ENCODE assay signal across 14 cellular contexts in the genomic region with DNA sequence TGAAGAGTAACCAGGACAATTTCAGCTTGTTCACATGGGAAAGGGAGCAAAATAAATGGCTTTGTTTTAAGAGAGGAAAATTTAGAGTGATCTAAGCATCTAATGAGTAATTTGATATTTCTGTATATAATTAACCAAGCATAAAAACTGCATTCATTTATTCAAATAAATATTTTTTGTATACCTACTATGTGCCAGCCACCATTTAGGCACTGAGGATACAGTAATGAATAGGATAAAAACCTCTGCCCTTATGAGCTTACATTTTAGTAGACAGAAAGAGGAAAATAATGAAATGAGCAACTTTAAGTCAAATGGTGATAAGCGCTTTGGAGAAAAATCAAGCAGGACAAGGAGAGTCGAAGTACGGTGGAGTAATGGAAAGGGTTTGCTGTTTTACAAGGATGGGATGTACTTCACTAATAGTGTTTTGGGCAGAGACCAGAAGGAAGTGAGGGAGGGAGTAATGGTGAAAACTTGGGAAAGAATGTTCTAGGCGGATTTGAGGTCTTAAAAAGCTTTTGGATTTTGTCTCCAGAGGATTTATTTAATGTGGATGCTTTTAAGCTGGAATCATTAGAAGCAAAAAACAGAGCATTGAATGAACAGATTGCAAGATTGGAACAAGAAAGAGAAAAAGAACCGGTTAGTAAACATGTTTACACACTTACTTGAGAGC. TPM values are rescaled to one million over a fixed set of nuclear protein-coding genes. Genes with fewer than 3 reads are reported as not detected.
A peak's percentile ranks its signal among the peaks of the same experiment; 100 is the strongest.
DNase-seq lines count a peak whose midpoint lies in the region; ATAC-seq, FAIRE-seq and TF ChIP-seq lines count a peak whose summit lies in the region.
"Had no signal": no experiment of that assay in that cellular context is flagged by ENCODE, and none has a peak within 500 bp of the region (broad histone marks: within the 10 kb centered on the region; RNA-seq: fewer than 3 reads in every experiment).

No MANE protein-coding gene starts in this region.

- TF ChIP-seq RAD21 in A549 (conservative IDR thresholded peaks at IDR 0.05 in 1 of 2, IDR thresholded peaks at IDR 0.05 in 1 of 2), result no peak

- no peak for ATAC-seq in A549
- ATAC-seq in activated naive CD4-positive, alpha-beta T cell treated with anti-CD3 and anti-CD28 coated beads, Interleukin-2, amount 50 U/mL, for 72 hours, result no peak

- H3K9me3 Mint-ChIP-seq in CD8-positive, alpha-beta memory T cell, result no peaks in the 10 kb centered on the region
- H3K9me3 Mint-ChIP-seq in activated naive CD4-positive, alpha-beta T cell treated with anti-CD3 and anti-CD28 coated beads, Interleukin-2, amount 50 U/mL, for 72 hours, result no peaks in the 10 kb centered on the region
- no peaks in the 10 kb centered on the region for H3K9me3 Mint-ChIP-seq in mesothelial cell of epicardium

- no peak for TF ChIP-seq EP300 in A549 (IDR thresholded peaks at IDR 0.05)

- DNase-seq in A549 (ENCODE audit: low read depth in 1 of 2, low spot score in 1 of 2), result no peak
- DNase-seq in CD8-positive, alpha-beta memory T cell, result no peak
- DNase-seq in activated naive CD4-positive, alpha-beta T cell treated with anti-CD3 and anti-CD28 coated beads, Interleukin-2, amount 50 U/mL, for 72 hours (ENCODE audit: low spot score in 2 of 2), result no peak
- DNase-seq in mesothelial cell of epicardium (ENCODE audit: low spot score in 2 of 2, unreplicated experiment in 2 of 2), result no peak
- DNase-seq in Kasumi-1 (lab: John Stamatoyannopoulos, UW), result no peak
- DNase-seq in posterior vena cava (ENCODE audit: low spot score), result no peak
- no peak for DNase-seq in NCI-H82 treated with DMSO at 0.1 percent for 48 hours (lab: John Stamatoyannopoulos, UW; ENCODE audit: unreplicated experiment)
- no peak for DNase-seq in NK-92 treated with Interleukin-12 subunit alpha and Interleukin-12 subunit beta, amount 100 ng/mL, for 24 hours (lab: John Stamatoyannopoulos, UW)
- DNase-seq: activated CD4-positive, alpha-beta T cell treated with anti-CD3 and anti-CD28 coated beads, Interleukin-2, amount 50 U/mL, for 1 hour; GOT3; left colon; NCI-H1436; NCI-H774 had no signal

- peaks cover 20% of the 10 kb centered on the region; the same call in 2 of the 3 replicates for H3K4me1 ChIP-seq in A549
- H3K4me1 ChIP-seq in CD8-positive, alpha-beta memory T cell (ENCODE audit: insufficient read depth, low read length), result peaks cover 37% of the 10 kb centered on the region
- H3K4me1 ChIP-seq: ascending aorta had no signal

- H3K4me3 Mint-ChIP-seq in CD8-positive, alpha-beta memory T cell, result peak overlapping the region in 6 of 7 donors; percentile 8 to 85 (median 58)
- H3K4me3 Mint-ChIP-seq in mesothelial cell of epicardium, result no peak overlapping the region

- POLR2A ChIA-PET in A549 (lab: Yijun Ruan, JAX), result no interaction called here
- POLR2A ChIA-PET in CD8-positive, alpha-beta memory T cell (lab: Charles Lee), result interaction anchor here (0.5 to 2.4 kb wide), 5 partner anchors 17 to 68 kb away, joined by 3 to 22 read pairs (median 10); partner anchors contain the start of gene SMCHD1

- peak overlapping the region; percentile 15 to 96 (median 76) for H3K27ac Mint-ChIP-seq in CD8-positive, alpha-beta memory T cell
- H3K27ac Mint-ChIP-seq in activated naive CD4-positive, alpha-beta T cell treated with anti-CD3 and anti-CD28 coated beads, Interleukin-2, amount 50 U/mL, for 72 hours, result peak overlapping the region; percentile 57 to 72
- H3K27ac Mint-ChIP-seq in mesothelial cell of epicardium, result peak overlapping the region; percentile 1

- intact Hi-C loops in posterior vena cava (cut with DNase I), result no loop called here

- H3K27ac ChIP-seq in A549, result peak overlapping the region; percentile 42 to 68; a peak in 4 of 6 replicates
- H3K27ac ChIP-seq in CD8-positive, alpha-beta memory T cell (ENCODE audit: low read depth, low read length), result no peak overlapping the region
- H3K27ac ChIP-seq: ascending aorta had no signal

- CTCF ChIA-PET in A549 (lab: Yijun Ruan, JAX), result no interaction called here
- CTCF ChIA-PET in CD8-positive, alpha-beta memory T cell (lab: Charles Lee), result interaction anchor here (0.8 to 2.9 kb wide), 4 partner anchors 17 to 67 kb away, joined by 3 to 14 read pairs (median 4); partner anchors contain the start of genes METTL4, NDC80 and SMCHD1

- H3K4me2 ChIP-seq in A549, result peak overlapping the region; percentile 3; the same call in 2 of the 3 replicates

- TF ChIP-seq POLR2A in A549 (IDR thresholded peaks at IDR 0.05; ENCODE audit: low read length), result no peak

- WGBS in A549 (ENCODE audit: missing lambda C conversion rate), result 88% methylated on average over 5 of the region's 5 CpGs

- no peak for TF ChIP-seq CTCF in A549 (IDR thresholded peaks at IDR 0.05)
- TF ChIP-seq CTCF in mesothelial cell of epicardium (IDR thresholded peaks at IDR 0.05; ENCODE audit: unreplicated experiment), result no peak

- H3K9me3 ChIP-seq in A549, result no peaks in the 10 kb centered on the region
- no peaks in the 10 kb centered on the region for H3K9me3 ChIP-seq in CD8-positive, alpha-beta memory T cell (ENCODE audit: low read length)
- H3K9me3 ChIP-seq: ascending aorta had no signal

- H3K36me3 ChIP-seq in CD8-positive, alpha-beta memory T cell (ENCODE audit: insufficient read depth, low read length), result no peaks in the 10 kb centered on the region
- H3K36me3 ChIP-seq: ascending aorta had no signal

- no peaks in the 10 kb centered on the region for H3K27me3 Mint-ChIP-seq in CD8-positive, alpha-beta memory T cell
- no peaks in the 10 kb centered on the region for H3K27me3 Mint-ChIP-seq in mesothelial cell of epicardium (ENCODE audit: low read depth)

- H3K36me3 Mint-ChIP-seq in CD8-positive, alpha-beta memory T cell, result peaks cover 0 to 4% (median 2%) of the 10 kb centered on the region in 3 donors
- H3K36me3 Mint-ChIP-seq in activated naive CD4-positive, alpha-beta T cell treated with anti-CD3 and anti-CD28 coated beads, Interleukin-2, amount 50 U/mL, for 72 hours, result peaks cover 18 to 77% of the 10 kb centered on the region in 2 donors
- peaks cover 3% of the 10 kb centered on the region for H3K36me3 Mint-ChIP-seq in mesothelial cell of epicardium

- no peak for FAIRE-seq in A549 (lab: Jason Lieb, UNC)

- no peak overlapping the region for H3K4me3 ChIP-seq in A549
- no peak overlapping the region for H3K4me3 ChIP-seq in CD8-positive, alpha-beta memory T cell (ENCODE audit: low read length)
- H3K4me3 ChIP-seq: ascending aorta had no signal

- H3K27me3 ChIP-seq in CD8-positive, alpha-beta memory T cell (ENCODE audit: insufficient read depth, low read length, poor library complexity, severe bottlenecking), result no peaks in the 10 kb centered on the region
- H3K27me3 ChIP-seq: ascending aorta had no signal

- peaks cover 32 to 50% (median 50%) of the 10 kb centered on the region in 3 donors for H3K4me1 Mint-ChIP-seq in CD8-positive, alpha-beta memory T cell
- no peaks in the 10 kb centered on the region for H3K4me1 Mint-ChIP-seq in mesothelial cell of epicardium

TF ChIP-seq in A549, 52 proteins besides CTCF, POLR2A, EP300 and RAD21 (continues in another document):
- TF ChIP-seq BCL3 (IDR thresholded peaks at IDR 0.05), result no peak
- no peak for TF ChIP-seq CHD4 (IDR thresholded peaks at IDR 0.05; ENCODE audit: borderline replicate concordance)
- TF ChIP-seq FOSL2 (IDR thresholded peaks at IDR 0.05), result no peak
- no peak for TF ChIP-seq FOSL2 (CRISPR knock-in tag; IDR thresholded peaks at IDR 0.05)
- TF ChIP-seq MYC (IDR thresholded peaks at IDR 0.05; ENCODE audit: borderline replicate concordance, low read length), result no peak
- no peak for TF ChIP-seq CEBPB (IDR thresholded peaks at IDR 0.05)
- TF ChIP-seq ZC3H11A (IDR thresholded peaks at IDR 0.05), result no peak
- no peak for TF ChIP-seq SREBF2 (IDR thresholded peaks at IDR 0.05)

RNA-seq across cellular contexts. Expression of gene NDC80, which starts 17.4 kb away (rescaled TPM):
- 13.6 and 20.2 TPM in 2 replicates for polyA plus RNA-seq in A549 (2011; rRNA removed)
- 7.0 and 7.4 TPM in 2 replicates for polyA plus RNA-seq in A549 (2012; cell fraction: cytosol; rRNA removed)
- 4.8 and 21.9 TPM in 2 replicates for polyA plus RNA-seq in A549 (2012; cell fraction: nucleus; rRNA removed)
- polyA plus RNA-seq in A549 (2017; fragmentation: RNase III; extraction: RNeasy Plus Mini Kit Qiagen cat#74134 plus additional on column Dnase treatment), result 11.1 to 13.0 TPM (median 11.7 TPM) in 3 replicates
- 9.9 and 10.7 TPM in 2 replicates for polyA minus RNA-seq in A549 (2011; rRNA and poly(A)+ RNA removed)
- total RNA-seq in CD8-positive, alpha-beta memory T cell, result 10 to 100 TPM; 41.6 to 44.4 TPM
- polyA plus RNA-seq in CD8-positive, alpha-beta memory T cell, result 5.4 TPM
- 100 to 1,000 TPM in 1 of 2 donors, 10 to 100 TPM in 1; 66.8 to 117 TPM for total RNA-seq in activated naive CD4-positive, alpha-beta T cell treated with anti-CD3 and anti-CD28 coated beads, Interleukin-2, amount 50 U/mL, for 72 hours
- total RNA-seq in mesothelial cell of epicardium, result 13.4 to 16.1 TPM (median 15.0 TPM) in 3 replicates
- total RNA-seq in posterior vena cava, result 1 to 10 TPM in 1 of 2 donors, under 1 TPM in 1; 0.48 to 1.4 TPM
- total RNA-seq: ascending aorta had no signal

RNA-seq across cellular contexts. Expression of gene METTL4, which starts 17.5 kb away (rescaled TPM):
- polyA plus RNA-seq in A549 (2011; rRNA removed) (10.1 and 14.9 TPM in 2 replicates), A549 (2017; fragmentation: RNase III; extraction: RNeasy Plus Mini Kit Qiagen cat#74134 plus additional on column Dnase treatment) (6.1 to 7.1 TPM (median 6.5 TPM) in 3 replicates)
- 2.7 and 2.9 TPM in 2 replicates for polyA plus RNA-seq in A549 (2012; cell fraction: cytosol; rRNA removed)
- 1.7 and 4.1 TPM in 2 replicates for polyA plus RNA-seq in A549 (2012; cell fraction: nucleus; rRNA removed)
- polyA minus RNA-seq in A549 (2011; rRNA and poly(A)+ RNA removed), result 3.2 and 5.2 TPM in 2 replicates
- total RNA-seq in CD8-positive, alpha-beta memory T cell, result 10 to 100 TPM; 21.4 to 22.8 TPM
- polyA plus RNA-seq in CD8-positive, alpha-beta memory T cell, result 14.4 TPM
- 10 to 100 TPM; 20.3 to 57.4 TPM for total RNA-seq in activated naive CD4-positive, alpha-beta T cell treated with anti-CD3 and anti-CD28 coated beads, Interleukin-2, amount 50 U/mL, for 72 hours
- total RNA-seq in mesothelial cell of epicardium (9.6 to 14.4 TPM (median 10.7 TPM) in 3 replicates), posterior vena cava (1 to 10 TPM; 7.4 to 8.6 TPM)
- total RNA-seq: ascending aorta had no signal

Comparison
In these comparisons a context has a peak if more than half of its experiments do, and no peak if none do; other contexts are left out.
1. H3K27ac Mint-ChIP-seq: peak in every context shown above with its lines; median percentile 76 in CD8-positive, alpha-beta memory T cell; 64 in activated naive CD4-positive, alpha-beta T cell treated with anti-CD3 and anti-CD28 coated beads, Interleukin-2, amount 50 U/mL, for 72 hours; 1 in mesothelial cell of epicardium.